In genomic region chr6:110053395-110054240, GRCh38 we compare ENCODE assay signal across 1 cellular context.
TF ChIP-seq lines count a peak whose summit lies in the region.

No MANE protein-coding gene starts in this region.

TF ChIP-seq in HEK293, 187 proteins besides CTCF, POLR2A, EP300 and RAD21 (continued from another document):
- TF ChIP-seq ZSCAN4 (tag by site-specific recombination; IDR thresholded peaks at IDR 0.05) = no peak
